Comparison of ENCODE assay signal across 18 cellular contexts in the genomic region with DNA sequence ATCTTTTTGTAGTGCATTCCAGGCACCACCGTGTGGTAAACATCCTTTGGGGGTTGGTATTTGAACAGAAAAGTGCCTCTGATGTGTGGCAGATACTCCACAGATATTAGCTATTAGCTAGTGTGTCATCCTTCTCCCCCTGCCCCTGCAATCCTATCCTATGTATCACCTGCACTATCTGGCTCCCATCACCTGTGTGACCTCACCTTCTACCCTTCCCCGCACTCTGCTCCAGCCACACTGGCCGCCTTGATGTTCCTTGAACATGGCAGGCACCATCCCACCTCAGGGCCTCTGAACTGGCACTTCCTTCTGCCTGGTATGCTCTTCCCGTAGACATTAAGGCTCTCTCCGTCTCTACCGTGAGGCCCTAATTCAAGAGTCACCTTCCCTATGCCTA. TPM values are rescaled to one million over a fixed set of nuclear protein-coding genes. Genes with fewer than 3 reads are reported as not detected.
"Had no signal": no experiment of that assay in that cellular context is flagged by ENCODE, and none has a peak within 500 bp of the region (broad histone marks: within the 10 kb centered on the region; RNA-seq: fewer than 3 reads in every experiment).

No MANE protein-coding gene starts in this region.

- H3K36me3 ChIP-seq: breast epithelium, esophagus muscularis mucosa had no signal

- H3K27ac ChIP-seq: breast epithelium, esophagus muscularis mucosa, tibial nerve had no signal

- FAIRE-seq: endometrium, small intestine had no signal

- H3K27me3 ChIP-seq: tibial nerve had no signal

- H3K9me3 ChIP-seq: breast epithelium, esophagus muscularis mucosa, tibial nerve had no signal

- H3K4me3 Mint-ChIP-seq: stimulated activated naive B cell treated with anti-CD40 and anti-IgM and Interleukin-4, amounts not matched to agents 10 μg/mL and 1 μg/mL and 100 μg/mL, for 72 hours had no signal

- H3K9me3 Mint-ChIP-seq: naive thymus-derived CD8-positive, alpha-beta T cell; stimulated activated naive B cell treated with anti-CD40 and anti-IgM and Interleukin-4, amounts not matched to agents 10 μg/mL and 1 μg/mL and 100 μg/mL, for 72 hours had no signal

- H3K27me3 Mint-ChIP-seq: naive thymus-derived CD8-positive, alpha-beta T cell had no signal

- ATAC-seq: left cardiac atrium; naive thymus-derived CD8-positive, alpha-beta T cell; right cardiac atrium; SK-N-SH treated with all-trans-retinoic acid at 6 μM for 48 hours; stimulated activated naive B cell treated with anti-CD40 and anti-IgM and Interleukin-4, amounts not matched to agents 10 μg/mL and 1 μg/mL and 100 μg/mL, for 72 hours had no signal

- H3K4me3 ChIP-seq: breast epithelium, esophagus muscularis mucosa, lung, tibial nerve had no signal

- DNase-seq: activated CD4-positive, CD25-positive, alpha-beta regulatory T cell treated with anti-CD3 and anti-CD28 coated beads, Interleukin-2, amount 50 U/mL, for 72 hours; activated gamma-delta T cell treated with Interleukin-2 at 50 U/mL for 16 hours; activated T-cell treated with anti-CD3 and anti-CD28 coated beads, Interleukin-2, amount 50 U/mL, for 1 hour; hypothalamus; left cardiac atrium; naive thymus-derived CD8-positive, alpha-beta T cell; nucleus accumbens; right cardiac atrium; SHP77; small intestine; stimulated activated naive B cell treated with anti-CD40 and anti-IgM and Interleukin-4, amounts not matched to agents 10 μg/mL and 1 μg/mL and 100 μg/mL, for 72 hours had no signal

- H3K27ac Mint-ChIP-seq: stimulated activated naive B cell treated with anti-CD40 and anti-IgM and Interleukin-4, amounts not matched to agents 10 μg/mL and 1 μg/mL and 100 μg/mL, for 72 hours had no signal

- H3K4me1 ChIP-seq: breast epithelium had no signal

RNA-seq across cellular contexts. Expression of gene SYN1, which starts 27.0 kb away (rescaled TPM):
- total RNA-seq: breast epithelium, fibroblast of villous mesenchyme had no signal
